ENCODE assay signal across 22 cellular contexts in the genomic region with DNA sequence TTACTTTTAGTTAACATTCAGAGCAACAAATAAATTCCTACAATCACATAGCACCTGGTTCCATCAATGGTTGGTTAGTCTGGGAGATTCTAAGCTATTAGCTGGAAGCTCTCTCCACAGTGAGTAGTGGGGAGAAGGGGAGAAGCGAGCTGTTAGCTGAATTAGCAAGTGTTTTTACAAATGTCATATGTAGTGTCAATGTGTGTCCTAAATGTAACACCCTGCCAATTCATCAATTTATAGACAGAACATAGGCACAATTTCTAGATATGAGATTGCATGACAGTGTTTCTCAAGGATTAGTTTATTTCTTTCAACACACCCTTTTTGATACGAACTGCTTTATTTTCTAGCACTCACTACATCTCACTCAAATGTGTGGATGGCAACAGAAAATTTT.
"Had no signal": no experiment of that assay in that cellular context is flagged by ENCODE, and none has a peak within 500 bp of the region (broad histone marks: within the 10 kb centered on the region; RNA-seq: fewer than 3 reads in every experiment).

No MANE protein-coding gene starts in this region.

- H3K4me1 Mint-ChIP-seq: activated naive CD4-positive, alpha-beta T cell treated with anti-CD3 and anti-CD28 coated beads, Interleukin-2, amount 10 ng/mL, durations not matched to agents 7 days and 5 days; activated naive CD8-positive, alpha-beta T cell treated with anti-CD3 and anti-CD28 coated beads, Interleukin-2, amount 50 U/mL, for 24 hours had no signal

- H3K27me3 Mint-ChIP-seq: activated CD8-positive, alpha-beta T cell treated with anti-CD3 and anti-CD28 coated beads for 36 hours; activated naive CD4-positive, alpha-beta T cell treated with anti-CD3 and anti-CD28 coated beads, Interleukin-2, amount 10 ng/mL, durations not matched to agents 7 days and 5 days; activated naive CD8-positive, alpha-beta T cell treated with anti-CD3 and anti-CD28 coated beads, Interleukin-2, amount 50 U/mL, for 24 hours had no signal

- DNase-seq: activated CD4-positive, alpha-beta T cell treated with anti-CD3 and anti-CD28 coated beads for 4 hours; activated CD8-positive, alpha-beta memory T cell treated with anti-CD3 and anti-CD28 coated beads, Interleukin-2, amount 50 U/mL, for 48 hours; activated CD8-positive, alpha-beta T cell treated with anti-CD3 and anti-CD28 coated beads for 36 hours; activated effector memory CD4-positive, alpha-beta T cell treated with Interleukin-2 at 50 U/mL for 16 hours; activated naive CD4-positive, alpha-beta T cell treated with anti-CD3 and anti-CD28 coated beads, Interleukin-2, amount 10 ng/mL, durations not matched to agents 7 days and 5 days; activated naive CD8-positive, alpha-beta T cell treated with anti-CD3 and anti-CD28 coated beads, Interleukin-2, amount 50 U/mL, for 24 hours; activated T-cell treated with anti-CD3 and anti-CD28 coated beads, Interleukin-2, amount 50 U/mL, for 48 hours; aorta; cerebellar nuclear complex; effector CD8-positive, alpha-beta T cell; heart left ventricle; left ventricle myocardium inferior; nephron progenitor cell; stimulated activated CD4-positive, alpha-beta T cell treated with anti-CD3 and anti-CD28 coated beads, Interleukin-2, amount 100 ng/mL, for 24 hours; stimulated activated naive CD4-positive, alpha-beta T cell treated with Interleukin-2 at 50 U/mL for 16 hours had no signal

- H3K4me3 ChIP-seq: gastroesophageal sphincter, heart left ventricle, left ventricle myocardium inferior, right atrium auricular region, tibial nerve, vagina had no signal

- H3K9me3 ChIP-seq: gastroesophageal sphincter, heart left ventricle, left ventricle myocardium inferior, right atrium auricular region, tibial nerve, vagina had no signal

- H3K27ac Mint-ChIP-seq: activated CD8-positive, alpha-beta T cell treated with anti-CD3 and anti-CD28 coated beads for 36 hours; activated naive CD4-positive, alpha-beta T cell treated with anti-CD3 and anti-CD28 coated beads, Interleukin-2, amount 10 ng/mL, durations not matched to agents 7 days and 5 days; activated naive CD8-positive, alpha-beta T cell treated with anti-CD3 and anti-CD28 coated beads, Interleukin-2, amount 50 U/mL, for 24 hours; nephron progenitor cell; T-helper 2 cell treated with Interferon-gamma antibody and Interleukin-4, amounts not matched to agents 5 μg/mL and 100 μg/mL, for 36 hours; WTC11 had no signal

- ATAC-seq: activated CD8-positive, alpha-beta T cell treated with anti-CD3 and anti-CD28 coated beads for 36 hours; activated naive CD8-positive, alpha-beta T cell treated with anti-CD3 and anti-CD28 coated beads, Interleukin-2, amount 50 U/mL, for 24 hours; esophagus mucosa had no signal

- H3K27ac ChIP-seq: tibial nerve, vagina had no signal

- H3K36me3 ChIP-seq: gastroesophageal sphincter, heart left ventricle, left ventricle myocardium inferior, right atrium auricular region, tibial nerve, vagina had no signal

- H3K9me3 Mint-ChIP-seq: activated CD8-positive, alpha-beta T cell treated with anti-CD3 and anti-CD28 coated beads for 36 hours; activated naive CD4-positive, alpha-beta T cell treated with anti-CD3 and anti-CD28 coated beads, Interleukin-2, amount 10 ng/mL, durations not matched to agents 7 days and 5 days; activated naive CD8-positive, alpha-beta T cell treated with anti-CD3 and anti-CD28 coated beads, Interleukin-2, amount 50 U/mL, for 24 hours; nephron progenitor cell; T-helper 2 cell treated with Interferon-gamma antibody and Interleukin-4, amounts not matched to agents 5 μg/mL and 100 μg/mL, for 36 hours; WTC11 had no signal

- H3K27me3 ChIP-seq: gastroesophageal sphincter, heart left ventricle, right atrium auricular region, tibial nerve, vagina had no signal

- H3K36me3 Mint-ChIP-seq: activated naive CD4-positive, alpha-beta T cell treated with anti-CD3 and anti-CD28 coated beads, Interleukin-2, amount 10 ng/mL, durations not matched to agents 7 days and 5 days; WTC11 had no signal

- H3K4me3 Mint-ChIP-seq: activated CD8-positive, alpha-beta T cell treated with anti-CD3 and anti-CD28 coated beads for 36 hours; activated naive CD4-positive, alpha-beta T cell treated with anti-CD3 and anti-CD28 coated beads, Interleukin-2, amount 10 ng/mL, durations not matched to agents 7 days and 5 days; activated naive CD8-positive, alpha-beta T cell treated with anti-CD3 and anti-CD28 coated beads, Interleukin-2, amount 50 U/mL, for 24 hours; nephron progenitor cell; T-helper 2 cell treated with Interferon-gamma antibody and Interleukin-4, amounts not matched to agents 5 μg/mL and 100 μg/mL, for 36 hours; WTC11 had no signal
